8 cellular contexts compared by ENCODE assay signal in genomic region chr7:93117327-93117726, GRCh38. TPM values are rescaled to one million over a fixed set of nuclear protein-coding genes. Genes with fewer than 3 reads are reported as not detected.
DNase-seq lines count a peak whose midpoint lies in the region; ATAC-seq and TF ChIP-seq lines count a peak whose summit lies in the region.

No MANE protein-coding gene starts in this region.

- H3K4me1 ChIP-seq in DOHH2 (ENCODE audit: control insufficient read depth, low read length) = peaks cover 10% of the 10 kb centered on the region
- H3K4me1 ChIP-seq in Karpas-422 (ENCODE audit: low read length) = peaks cover 31% of the 10 kb centered on the region
- peaks cover 11% of the 10 kb centered on the region for H3K4me1 ChIP-seq in ovary (ENCODE audit: insufficient read depth)

- intact Hi-C loops in ovary (cut with DNase I) = no loop called here

- H3K4me3 ChIP-seq in DOHH2 (ENCODE audit: low read length) (peak overlapping the region; percentile 43), Karpas-422 (ENCODE audit: low read length) (peak overlapping the region; percentile 69), ovary (peak overlapping the region; percentile 45)

- DNase-seq in Karpas-422 = peak; percentile 45
- DNase-seq in chondrocyte (ENCODE audit: low spot score) = no peak
- no peak for DNase-seq in ovary
- DNase-seq in NCI-H446 treated with DMSO at 0.1 percent for 48 hours (lab: John Stamatoyannopoulos, UW) = no peak
- no peak for DNase-seq in activated gamma-delta T cell (lab: John Stamatoyannopoulos, UW)
- DNase-seq in NCI-H1092 treated with DMSO at 0.1 percent for 48 hours (lab: John Stamatoyannopoulos, UW) = no peak

- H3K27ac ChIP-seq in DOHH2 (ENCODE audit: low read depth, low read length) = no peak overlapping the region
- peak overlapping the region; percentile 60 for H3K27ac ChIP-seq in Karpas-422 (ENCODE audit: low read length)
- H3K27ac ChIP-seq in ovary = peak overlapping the region in 1 of 2 donors; percentile 66

- TF ChIP-seq POLR2A in ovary (IDR thresholded peaks at IDR 0.05) = no peak

- no peak overlapping the region for H3K27ac Mint-ChIP-seq in chondrocyte (ENCODE audit: unreplicated experiment)

- ATAC-seq in HG03442 (IDR thresholded peaks at IDR 0.05; ENCODE audit: unreplicated experiment) = no peak

- H3K9me3 Mint-ChIP-seq in chondrocyte (ENCODE audit: low read depth) = peaks cover 9% of the 10 kb centered on the region

- peak overlapping the region; percentile 54 for H3K4me3 Mint-ChIP-seq in chondrocyte (ENCODE audit: unreplicated experiment)

- H3K27me3 Mint-ChIP-seq in chondrocyte (ENCODE audit: low read depth) = no peaks in the 10 kb centered on the region

- H3K9ac ChIP-seq in Karpas-422 (ENCODE audit: low read length) = peak overlapping the region; percentile 54

- no peaks in the 10 kb centered on the region for H3K9me2 ChIP-seq in DOHH2 (replicated peaks; ENCODE audit: control insufficient read depth, low read length)
- H3K9me2 ChIP-seq in Karpas-422 (replicated peaks; ENCODE audit: insufficient read depth, low read length) = no peaks in the 10 kb centered on the region

- peaks cover 50% of the 10 kb centered on the region for H3K4me1 Mint-ChIP-seq in chondrocyte (ENCODE audit: low read depth)

- no peak overlapping the region for H2AFZ ChIP-seq in Karpas-422 (ENCODE audit: low read length)

- H3K27me3 ChIP-seq in DOHH2 (ENCODE audit: control insufficient read depth, low read length) = no peaks in the 10 kb centered on the region
- no peaks in the 10 kb centered on the region for H3K27me3 ChIP-seq in Karpas-422 (ENCODE audit: low read length)
- no peaks in the 10 kb centered on the region for H3K27me3 ChIP-seq in ovary

- no peaks in the 10 kb centered on the region for H3K79me2 ChIP-seq in DOHH2 (ENCODE audit: control insufficient read depth, low read length)
- peaks cover 34% of the 10 kb centered on the region for H3K79me2 ChIP-seq in Karpas-422 (ENCODE audit: low read length)

- H3F3A ChIP-seq in DOHH2 (ENCODE audit: control insufficient read depth, insufficient read depth) = no peaks in the 10 kb centered on the region

- H3K36me3 ChIP-seq in DOHH2 (ENCODE audit: control insufficient read depth, low read length) (no peaks in the 10 kb centered on the region), Karpas-422 (ENCODE audit: insufficient read depth, low read length) (peaks cover 10% of the 10 kb centered on the region), ovary (no peaks in the 10 kb centered on the region)

- peaks cover 12% of the 10 kb centered on the region for H3K36me3 Mint-ChIP-seq in chondrocyte (ENCODE audit: low read depth)

- TF ChIP-seq CTCF in DOHH2 (IDR thresholded peaks at IDR 0.05; ENCODE audit: low read depth, low read length, poor library complexity, severe bottlenecking) (no peak), chondrocyte (IDR thresholded peaks at IDR 0.05) (no peak), ovary (IDR thresholded peaks at IDR 0.05) (no peak)

- 35 to 41% (median 41%) methylated on average over 1 of the region's 1 CpG for WGBS in ovary, 3 donors

- H3K4me2 ChIP-seq in DOHH2 (ENCODE audit: low read length) (peak overlapping the region; percentile 49), Karpas-422 (ENCODE audit: low read depth, low read length, poor library complexity, severe bottlenecking) (peak overlapping the region; percentile 79)

- no peak for TF ChIP-seq EP300 in ovary (IDR thresholded peaks at IDR 0.05)

- H3K9me3 ChIP-seq in DOHH2 (ENCODE audit: control insufficient read depth, insufficient read depth, low read length) (peaks cover 9% of the 10 kb centered on the region; the same call in 1 of the 2 replicates), Karpas-422 (ENCODE audit: low read length) (no peaks in the 10 kb centered on the region), ovary (no peaks in the 10 kb centered on the region)

- H4K20me1 ChIP-seq in DOHH2 (ENCODE audit: control insufficient read depth, insufficient read depth, low read depth, low read length) (no peaks in the 10 kb centered on the region), Karpas-422 (ENCODE audit: insufficient read depth, low read depth, low read length) (no peaks in the 10 kb centered on the region)

RNA-seq across cellular contexts. Expression of gene SAMD9, which starts 0.5 kb away (rescaled TPM):
- total RNA-seq in Karpas-422 (2014; rRNA removed; shearing (Covaris generic); ENCODE audit: low replicate concordance) = 16.9 and 28.8 TPM in 2 replicates
- total RNA-seq in chondrocyte = 4.2 to 13.8 TPM (median 5.0 TPM) in 3 replicates
- total RNA-seq in ovary = 10 to 100 TPM in 3 of 7 donors, 1 to 10 TPM in 4; 6.8 to 10.3 (median 9.1) TPM
- polyA plus RNA-seq in ovary = 1 to 10 TPM; 3.3 to 7.4 TPM

RNA-seq across cellular contexts. Expression of gene SAMD9L, which starts 30.9 kb away (rescaled TPM):
- total RNA-seq in Karpas-422 (2014; rRNA removed; shearing (Covaris generic); ENCODE audit: low replicate concordance) = 14.8 and 26.4 TPM in 2 replicates
- total RNA-seq in chondrocyte (6.8 to 22.5 TPM (median 6.9 TPM) in 3 replicates), ovary (10 to 100 TPM in 2 of 7 donors, 1 to 10 TPM in 5; 6.7 to 12.5 (median 8.7) TPM)
- 10 to 100 TPM in 1 of 2 donors, 1 to 10 TPM in 1; 4.2 to 18.5 TPM for polyA plus RNA-seq in ovary
